In the genomic region with DNA sequence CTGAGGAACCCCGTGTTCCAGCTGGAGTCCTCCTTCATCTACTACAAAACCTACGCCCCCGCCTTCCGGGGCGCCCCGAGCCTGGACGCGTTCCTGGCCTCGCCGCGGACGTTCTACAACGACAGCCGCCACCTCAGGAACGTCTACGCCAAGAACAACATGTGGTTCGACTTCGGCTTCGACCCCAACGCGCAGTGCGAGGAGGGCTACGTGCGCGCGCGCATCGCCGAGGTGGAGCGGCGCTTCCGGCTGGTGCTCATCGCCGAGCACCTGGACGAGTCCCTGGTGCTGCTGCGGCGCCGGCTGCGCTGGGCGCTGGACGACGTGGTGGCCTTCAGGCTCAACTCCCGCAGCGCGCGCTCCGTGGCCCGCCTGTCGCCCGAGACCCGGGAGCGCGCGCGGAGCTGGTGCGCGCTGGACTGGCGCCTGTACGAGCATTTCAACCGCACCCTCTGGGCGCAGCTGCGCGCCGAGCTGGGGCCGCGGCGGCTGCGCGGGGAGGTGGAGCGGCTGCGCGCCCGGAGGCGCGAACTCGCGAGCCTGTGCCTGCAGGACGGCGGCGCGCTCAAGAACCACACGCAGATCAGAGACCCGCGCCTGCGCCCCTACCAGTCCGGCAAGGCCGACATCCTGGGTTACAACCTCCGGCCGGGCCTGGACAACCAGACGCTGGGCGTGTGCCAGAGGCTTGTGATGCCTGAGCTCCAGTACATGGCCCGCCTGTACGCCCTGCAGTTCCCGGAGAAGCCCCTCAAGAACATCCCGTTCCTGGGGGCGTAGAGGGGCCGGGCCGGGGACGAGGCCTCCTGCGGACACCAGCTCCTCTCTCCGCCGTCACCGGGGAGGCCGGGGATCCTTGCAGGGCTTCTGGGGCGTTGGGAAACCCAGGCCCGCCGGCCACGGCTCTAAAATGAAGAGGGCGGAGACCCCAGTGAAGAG, we compare ENCODE assay signal across 8 cellular contexts. TPM values are rescaled to one million over a fixed set of nuclear protein-coding genes. Genes with fewer than 3 reads are reported as not detected.
DNase-seq lines count a peak whose midpoint lies in the region; ATAC-seq and TF ChIP-seq lines count a peak whose summit lies in the region.

No MANE protein-coding gene starts in this region.

- H3K27me3 ChIP-seq in colonic mucosa = peaks cover 6% of the 10 kb centered on the region
- no peaks in the 10 kb centered on the region for H3K27me3 ChIP-seq in right lobe of liver

- no peaks in the 10 kb centered on the region for H3K4me1 ChIP-seq in colonic mucosa
- H3K4me1 ChIP-seq in right lobe of liver = peaks cover 0 to 13% (median 0%) of the 10 kb centered on the region in 4 donors

- no peak for TF ChIP-seq CTCF in colonic mucosa (IDR thresholded peaks at IDR 0.05)
- TF ChIP-seq CTCF in right lobe of liver (IDR thresholded peaks at IDR 0.05) = no peak

- intact Hi-C loops in colonic mucosa (cut with DNase I) (no loop called here), right lobe of liver (cut with DNase I) (no loop called here)

- H3K4me1 Mint-ChIP-seq in T-cell = peaks cover 4 to 13% (median 9%) of the 10 kb centered on the region in 3 donors
- peaks cover 28% of the 10 kb centered on the region for H3K4me1 Mint-ChIP-seq in stimulated activated memory B cell treated with anti-CD40 and anti-IgM and Interleukin-4, amounts not matched to agents 10 μg/mL and 1 μg/mL and 100 μg/mL, for 72 hours

- CTCF ChIA-PET in T-cell (lab: Charles Lee) = interaction anchor here in 1 of 2 donors (0.5 kb wide), 1 partner anchor 12 kb away, joined by 3 read pairs; no protein-coding TSS in a partner anchor

- peak; percentile 54 for ATAC-seq in HG02852 (IDR thresholded peaks at IDR 0.05; ENCODE audit: unreplicated experiment)
- peak; percentile 63 to 77 (median 72) for ATAC-seq in T-cell (replicated peaks in 1 of 4)
- ATAC-seq in right lobe of liver = peak; percentile 34 to 57 (median 52)
- ATAC-seq in stimulated activated memory B cell treated with anti-CD40 and anti-IgM and Interleukin-4, amounts not matched to agents 10 μg/mL and 1 μg/mL and 100 μg/mL, for 72 hours = peak; percentile 63

- H3K27me3 Mint-ChIP-seq in T-cell = peaks cover 0 to 10% of the 10 kb centered on the region in 2 donors
- peaks cover 12% of the 10 kb centered on the region for H3K27me3 Mint-ChIP-seq in stimulated activated memory B cell treated with anti-CD40 and anti-IgM and Interleukin-4, amounts not matched to agents 10 μg/mL and 1 μg/mL and 100 μg/mL, for 72 hours

- H3K4me3 ChIP-seq in colonic mucosa (peak overlapping the region; percentile 20), right lobe of liver (peak overlapping the region; percentile 18 to 34 (median 26))

- TF ChIP-seq POLR2A in right lobe of liver (IDR thresholded peaks at IDR 0.05) = no peak

- H3K27ac ChIP-seq in colonic mucosa (no peak overlapping the region), right lobe of liver (no peak overlapping the region)

- peak overlapping the region; percentile 62 to 68 (median 66) for H3K4me3 Mint-ChIP-seq in T-cell
- peak overlapping the region; percentile 75 for H3K4me3 Mint-ChIP-seq in stimulated activated memory B cell treated with anti-CD40 and anti-IgM and Interleukin-4, amounts not matched to agents 10 μg/mL and 1 μg/mL and 100 μg/mL, for 72 hours

- H3K9me3 ChIP-seq in colonic mucosa = no peaks in the 10 kb centered on the region
- no peaks in the 10 kb centered on the region for H3K9me3 ChIP-seq in right lobe of liver

- no peak overlapping the region for H3K9ac ChIP-seq in colonic mucosa (ENCODE audit: low read depth in 2 of 2, low read length in 2 of 2)

- H3K27ac Mint-ChIP-seq in T-cell = no peak overlapping the region
- H3K27ac Mint-ChIP-seq in stimulated activated memory B cell treated with anti-CD40 and anti-IgM and Interleukin-4, amounts not matched to agents 10 μg/mL and 1 μg/mL and 100 μg/mL, for 72 hours = peak overlapping the region; percentile 42

- POLR2A ChIA-PET in T-cell (lab: Charles Lee) = no interaction called here

- DNase-seq in DMS114 treated with DMSO at 0.1 percent for 48 hours (lab: John Stamatoyannopoulos, UW; ENCODE audit: unreplicated experiment) = peak; percentile 41
- DNase-seq in T-cell = peak in 22 of 34 experiments; percentile 14 to 58 (median 36)
- DNase-seq in colonic mucosa = peak; percentile 26
- DNase-seq in right lobe of liver = peak; percentile 53 to 67 (median 63)
- no peak for DNase-seq in effector CD8-positive, alpha-beta T cell (lab: John Stamatoyannopoulos, UW)
- no peak for DNase-seq in OCI-M2 (lab: John Stamatoyannopoulos, UW; ENCODE audit: unreplicated experiment)

- WGBS in right lobe of liver (ENCODE audit: insufficient coverage, low coverage, low lambda C conversion rate, missing lambda C conversion rate) = 43% methylated on average over 46 of the region's 109 CpGs

- no peaks in the 10 kb centered on the region for H3K9me3 Mint-ChIP-seq in T-cell
- no peaks in the 10 kb centered on the region for H3K9me3 Mint-ChIP-seq in stimulated activated memory B cell treated with anti-CD40 and anti-IgM and Interleukin-4, amounts not matched to agents 10 μg/mL and 1 μg/mL and 100 μg/mL, for 72 hours

- H3K36me3 ChIP-seq in colonic mucosa (no peaks in the 10 kb centered on the region), right lobe of liver (no peaks in the 10 kb centered on the region)

- no peaks in the 10 kb centered on the region for H3K36me3 Mint-ChIP-seq in T-cell
- H3K36me3 Mint-ChIP-seq in stimulated activated memory B cell treated with anti-CD40 and anti-IgM and Interleukin-4, amounts not matched to agents 10 μg/mL and 1 μg/mL and 100 μg/mL, for 72 hours = no peaks in the 10 kb centered on the region

RNA-seq across cellular contexts. Expression of a gene that starts 5.3 kb away (rescaled TPM):
- total RNA-seq in T-cell = 1 to 10 TPM in 2 of 5 donors, under 1 TPM in 1, not detected in 2; 0.26 to 1.6 (median 1.4) TPM
- 10 to 100 TPM; 36.9 to 84.5 TPM for total RNA-seq in colonic mucosa
- total RNA-seq in right lobe of liver = 10 to 100 TPM; 16.8 to 87.1 (median 76.2) TPM

RNA-seq across cellular contexts. Expression of a gene that starts 27.0 kb away (rescaled TPM):
- total RNA-seq in T-cell (1 to 10 TPM in 1 of 5 donors, under 1 TPM in 1, not detected in 3; 0.80 to 1.4 TPM), colonic mucosa (10 to 100 TPM; 34.2 to 70.2 TPM), right lobe of liver (under 1 TPM in 3 of 6 experiments, not detected in 3; 0.53 to 0.83 (median 0.70) TPM)

RNA-seq across cellular contexts. Expression of a gene that starts 55.0 kb away (rescaled TPM):
- total RNA-seq in T-cell (1 to 10 TPM; 1.3 to 6.8 (median 5.2) TPM), colonic mucosa (under 1 TPM; 0.21 to 0.35 TPM), right lobe of liver (under 1 TPM in 3 of 6 experiments, not detected in 3; 0.19 to 0.61 (median 0.20) TPM)

Comparison
In these comparisons a context has a peak if more than half of its experiments do, and no peak if none do; other contexts are left out.
1. DNase-seq: peak in DMS114 treated with DMSO at 0.1 percent for 48 hours (single experiment), T-cell (22 of 34), colonic mucosa (single experiment) and right lobe of liver (3 of 3); none in effector CD8-positive, alpha-beta T cell (single experiment) and OCI-M2 (single experiment).
2. RNA of a gene that starts 5.3 kb away (total RNA-seq): 36.9 to 84.5 TPM in colonic mucosa and 16.8 to 87.1 TPM in right lobe of liver; 0.26 to 1.6 TPM in T-cell; every median in the first group is over 4 times any median in the second.
3. RNA of a gene that starts 27.0 kb away (total RNA-seq): 34.2 to 70.2 TPM in colonic mucosa; 0.53 to 0.83 TPM in right lobe of liver and 0.80 to 1.4 TPM in T-cell; every median in the first group is over 10 times any median in the second.
4. Peak in every context shown above with its lines, with median percentiles within 50 percentile points of each other: ATAC-seq.